ENCODE assay signal across 8 cellular contexts in the genomic region with DNA sequence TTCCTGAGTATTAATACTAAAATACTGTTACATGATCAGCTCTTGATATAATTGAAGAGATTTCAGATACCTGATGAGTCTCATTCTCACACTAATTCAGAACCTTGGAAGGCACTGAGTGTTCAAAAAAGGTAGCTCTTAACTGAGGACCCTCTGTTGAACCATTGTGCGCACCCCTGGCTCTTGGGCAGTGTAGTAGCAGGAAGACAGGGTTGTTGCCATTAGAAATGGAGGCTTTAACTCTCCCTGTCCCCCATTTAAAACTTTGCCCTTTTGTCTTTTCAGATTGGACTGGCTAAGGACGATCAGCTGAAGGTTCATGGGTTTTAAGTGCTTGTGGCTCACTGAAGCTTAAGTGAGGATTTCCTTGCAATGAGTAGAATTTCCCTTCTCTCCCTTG. TPM values are rescaled to one million over a fixed set of nuclear protein-coding genes. Genes with fewer than 3 reads are reported as not detected.
DNase-seq lines count a peak whose midpoint lies in the region; ATAC-seq and TF ChIP-seq lines count a peak whose summit lies in the region.

No MANE protein-coding gene starts in this region.

- no peak for TF ChIP-seq CTCF in HCT116 (IDR thresholded peaks at IDR 0.05 in 2 of 3, conservative IDR thresholded peaks at IDR 0.05 in 1 of 3; ENCODE audit: borderline replicate concordance in 1 of 3, insufficient read depth in 1 of 3, low read depth in 2 of 3, low read length in 2 of 3)
- no peak for TF ChIP-seq CTCF in activated B cell treated with CpG ODN at 0.5 μM for 24 hours (IDR thresholded peaks at IDR 0.05)
- no peak for TF ChIP-seq CTCF in foreskin fibroblast (IDR thresholded peaks at IDR 0.05; ENCODE audit: low read depth, low read length)

- no peak overlapping the region for H2AFZ ChIP-seq in HCT116 (ENCODE audit: low read depth, low read length, poor library complexity, severe bottlenecking)

- peak overlapping the region; percentile 97; the same call in 1 of the 2 replicates for H3K27ac ChIP-seq in HCT116 (ENCODE audit: low read depth, low read length)
- H3K27ac ChIP-seq in skeletal muscle tissue (ENCODE audit: low read depth, low read length) = peak overlapping the region; percentile 100

- H3K4me3 ChIP-seq in HCT116 (replicated peaks in 1 of 2; ENCODE audit: low read depth in 1 of 2, low read length in 2 of 2) (peak overlapping the region; percentile 72 to 93), foreskin fibroblast (ENCODE audit: low read depth in 1 of 2, low read length in 2 of 2) (peak overlapping the region; percentile 62 to 73), skeletal muscle tissue (ENCODE audit: low read length in 3 of 3) (peak overlapping the region; percentile 46 to 94 (median 84))

- H3K9me2 ChIP-seq in HCT116 (ENCODE audit: insufficient read depth) = no peaks in the 10 kb centered on the region

- no peaks in the 10 kb centered on the region for H3K9me3 Mint-ChIP-seq in activated B cell treated with CpG ODN at 0.5 μM for 24 hours

- H3K4me3 Mint-ChIP-seq in activated B cell treated with CpG ODN at 0.5 μM for 24 hours = peak overlapping the region; percentile 95

- peaks cover 63% of the 10 kb centered on the region for H3K36me3 Mint-ChIP-seq in activated B cell treated with CpG ODN at 0.5 μM for 24 hours (ENCODE audit: low read depth)

- POLR2A ChIA-PET in HCT116 (lab: Charles Lee) = interaction anchor here (0.6 to 4.1 kb wide), 7 partner anchors 11 to 164 kb away, joined by 3 to 112 read pairs (median 17); partner anchors contain the start of genes JUP and KRT19
- POLR2A ChIA-PET in activated B cell treated with CpG ODN at 0.5 μM for 24 hours (lab: Charles Lee) = interaction anchor here (1.2 to 9.6 kb wide), 10 partner anchors 12 to 1043 kb away, joined by 3 to 421 read pairs (median 16); partner anchors contain the start of genes DNAJC7, FKBP10, P3H4 and SMARCE1

- RAD21 ChIA-PET in HCT116 (lab: Charles Lee; ENCODE audit: low non-redundant PET in 1 of 2, low total read pairs in 2 of 2, uncharacterized antibody in 2 of 2, unreplicated experiment in 2 of 2) = no interaction called here

- no peak for TF ChIP-seq RAD21 in HCT116 (IDR thresholded peaks at IDR 0.05; ENCODE audit: low read depth)

- H3K27ac Mint-ChIP-seq in activated B cell treated with CpG ODN at 0.5 μM for 24 hours = peak overlapping the region; percentile 99

- intact Hi-C loops in HCT116 (cut with micrococcal nuclease) (no loop called here), activated B cell treated with CpG ODN at 0.5 μM for 24 hours (cut with micrococcal nuclease) (no loop called here)

- DNase-seq in HCT116 (ENCODE audit: low read depth, low spot score) = no peak
- DNase-seq in activated B cell treated with CpG ODN at 0.5 μM for 24 hours = no peak
- DNase-seq in foreskin fibroblast = no peak
- no peak for DNase-seq in effector CD4-positive, alpha-beta T cell
- no peak for DNase-seq in NCI-H1436 treated with DMSO at 0.1 percent for 48 hours (lab: John Stamatoyannopoulos, UW)
- DNase-seq in effector CD8-positive, alpha-beta T cell (lab: John Stamatoyannopoulos, UW) = no peak

- H3K27me3 ChIP-seq in HCT116 (ENCODE audit: insufficient read depth, low read length) (no peaks in the 10 kb centered on the region), skeletal muscle tissue (ENCODE audit: control insufficient read depth in 3 of 3, insufficient read depth in 3 of 3, low read length in 3 of 3) (no peaks in the 10 kb centered on the region)

- peak overlapping the region; percentile 99 for H3K9ac ChIP-seq in HCT116 (ENCODE audit: low read length)
- peak overlapping the region; percentile 2 to 100 (median 87) for H3K9ac ChIP-seq in skeletal muscle tissue (ENCODE audit: low read depth in 1 of 3, low read length in 3 of 3)

- no peaks in the 10 kb centered on the region for H3K9me3 ChIP-seq in HCT116 (ENCODE audit: control insufficient read depth in 1 of 2, insufficient read depth in 1 of 2, low read depth in 1 of 2, low read length in 2 of 2)
- no peaks in the 10 kb centered on the region for H3K9me3 ChIP-seq in skeletal muscle tissue (ENCODE audit: control insufficient read depth in 3 of 3, low read length in 3 of 3)

- peaks cover 43% of the 10 kb centered on the region for H3K4me1 Mint-ChIP-seq in activated B cell treated with CpG ODN at 0.5 μM for 24 hours

- H3K27me3 Mint-ChIP-seq in activated B cell treated with CpG ODN at 0.5 μM for 24 hours = no peaks in the 10 kb centered on the region

- BruUV-seq in HCT116 (replicated peaks; lab: Mats Ljungman, UMichigan) = no TSS peak

- H4K20me1 ChIP-seq in HCT116 (ENCODE audit: insufficient read depth) = peaks cover 21% of the 10 kb centered on the region

- peak overlapping the region; percentile 85 for H3K4me2 ChIP-seq in HCT116 (ENCODE audit: low read length)

- H3K4me1 ChIP-seq in HCT116 (ENCODE audit: control insufficient read depth in 1 of 2, insufficient read depth in 2 of 2, low read length in 2 of 2) = peaks cover 10 to 17% of the 10 kb centered on the region in 2 experiments
- H3K4me1 ChIP-seq in skeletal muscle tissue (ENCODE audit: control insufficient read depth in 3 of 3, insufficient read depth in 3 of 3, low read length in 3 of 3) = peaks cover 24 to 34% (median 30%) of the 10 kb centered on the region in 3 donors

- TF ChIP-seq POLR2A in HCT116 (IDR thresholded peaks at IDR 0.05; ENCODE audit: borderline replicate concordance, extremely low read depth, insufficient read depth, insufficient read length) = no peak

- peaks cover 30 to 41% of the 10 kb centered on the region in 2 experiments for H3K36me3 ChIP-seq in HCT116 (ENCODE audit: control insufficient read depth in 1 of 2, insufficient read depth in 2 of 2, low read length in 2 of 2)
- H3K36me3 ChIP-seq in skeletal muscle tissue (ENCODE audit: control insufficient read depth in 3 of 3, insufficient read depth in 3 of 3, low read length in 3 of 3) = peaks cover 47 to 55% (median 55%) of the 10 kb centered on the region in 3 donors

- H3K79me2 ChIP-seq in HCT116 (ENCODE audit: insufficient read depth, low read length) = peaks cover 28% of the 10 kb centered on the region

- CTCF ChIA-PET in HCT116 (lab: Charles Lee) (interaction anchor here (1.3 to 1.5 kb wide), 2 partner anchors 121 to 141 kb away, joined by 3 read pairs; no protein-coding TSS in a partner anchor), activated B cell treated with CpG ODN at 0.5 μM for 24 hours (lab: Charles Lee) (interaction anchor here (0.7 to 5.5 kb wide), 6 partner anchors 12 to 1044 kb away, joined by 3 to 72 read pairs (median 20); no protein-coding TSS in a partner anchor)

- ATAC-seq in HCT116 = no peak
- ATAC-seq in activated B cell treated with CpG ODN at 0.5 μM for 24 hours (ENCODE audit: low read depth) = no peak
- no peak for ATAC-seq in HG03521 (IDR thresholded peaks at IDR 0.05; ENCODE audit: unreplicated experiment)

TF ChIP-seq in HCT116, 20 proteins besides CTCF, POLR2A, EP300 and RAD21 (continues in another document):
- TF ChIP-seq FOSL1 (IDR thresholded peaks at IDR 0.05; ENCODE audit: low read depth) (no peak), REST (IDR thresholded peaks at IDR 0.05; ENCODE audit: low read depth) (no peak), POLR2AphosphoS5 (IDR thresholded peaks at IDR 0.05; ENCODE audit: low read depth, low read length) (no peak), JUND (IDR thresholded peaks at IDR 0.05) (no peak), SRF (IDR thresholded peaks at IDR 0.05; ENCODE audit: low read depth) (no peak), CEBPB (IDR thresholded peaks at IDR 0.05; ENCODE audit: low read depth) (no peak), YY1 (IDR thresholded peaks at IDR 0.05; ENCODE audit: extremely low read depth, insufficient replicate concordance, low read depth, low read length) (no peak), SP1 (IDR thresholded peaks at IDR 0.05; ENCODE audit: low read depth) (no peak)

RNA-seq across cellular contexts. Expression of gene EIF1, which starts 1.8 kb away (rescaled TPM):
- total RNA-seq in HCT116 (2021; ENCODE audit: unreplicated experiment) = 1,082 TPM
- polyA plus RNA-seq in HCT116 (2012) = 1,232 and 1,393 TPM in 2 replicates
- total RNA-seq in activated B cell treated with CpG ODN at 0.5 μM for 24 hours = 843 and 900 TPM in 2 replicates
- 100 TPM for total RNA-seq in skeletal muscle tissue

RNA-seq across cellular contexts. Expression of gene GAST, which starts 21.6 kb away (rescaled TPM):
- total RNA-seq in HCT116 (2021; ENCODE audit: unreplicated experiment) = not detected
- 0.21 TPM in 1 of 2 replicates, not detected in the other for polyA plus RNA-seq in HCT116 (2012)
- total RNA-seq in activated B cell treated with CpG ODN at 0.5 μM for 24 hours = not detected in 2 replicates
- not detected for total RNA-seq in skeletal muscle tissue

RNA-seq across cellular contexts. Expression of gene HAP1, which starts 43.9 kb away (rescaled TPM):
- total RNA-seq in HCT116 (2021; ENCODE audit: unreplicated experiment) (3.4 TPM), activated B cell treated with CpG ODN at 0.5 μM for 24 hours (0.10 and 0.11 TPM in 2 replicates), skeletal muscle tissue (not detected)
- 2.1 and 3.8 TPM in 2 replicates for polyA plus RNA-seq in HCT116 (2012)
